ENCODE assay signal across 1 cellular context in the genomic region with DNA sequence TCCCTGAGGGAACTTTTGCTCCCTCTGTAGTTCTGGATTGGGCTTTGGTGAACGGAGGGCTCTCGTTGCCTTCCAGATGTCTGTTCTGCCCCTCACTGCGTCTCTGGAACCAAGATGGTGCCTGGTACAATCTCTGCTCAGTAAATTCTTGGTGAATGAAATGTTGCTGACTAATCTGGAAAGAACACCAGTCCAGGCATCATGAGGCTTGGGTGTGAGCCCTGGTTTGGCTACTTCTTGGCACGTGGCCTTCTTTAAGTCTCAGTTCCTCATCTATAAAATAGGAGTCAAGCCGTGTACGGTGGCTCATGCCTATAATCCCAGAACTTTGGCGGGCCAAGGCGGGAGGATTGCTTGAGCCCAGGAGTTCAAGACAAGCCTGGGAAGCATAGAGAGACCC.
TF ChIP-seq lines count a peak whose summit lies in the region.

No MANE protein-coding gene starts in this region.

TF ChIP-seq in IMR-90, 13 proteins besides CTCF, POLR2A, EP300 and RAD21:
- TF ChIP-seq CHD1 (IDR thresholded peaks at IDR 0.05; ENCODE audit: low read depth, low read length) = no peak
- no peak for TF ChIP-seq RFX5 (IDR thresholded peaks at IDR 0.05; ENCODE audit: low read depth, low read length)
- TF ChIP-seq MXI1 (IDR thresholded peaks at IDR 0.05; ENCODE audit: borderline replicate concordance, low read depth, low read length) = no peak
- 0 out of 2 replicates have a peak, but pooled peaks have one; percentile 10 for TF ChIP-seq MAFK (IDR thresholded peaks at IDR 0.05; ENCODE audit: low read depth, low read length)
